In the genomic region with DNA sequence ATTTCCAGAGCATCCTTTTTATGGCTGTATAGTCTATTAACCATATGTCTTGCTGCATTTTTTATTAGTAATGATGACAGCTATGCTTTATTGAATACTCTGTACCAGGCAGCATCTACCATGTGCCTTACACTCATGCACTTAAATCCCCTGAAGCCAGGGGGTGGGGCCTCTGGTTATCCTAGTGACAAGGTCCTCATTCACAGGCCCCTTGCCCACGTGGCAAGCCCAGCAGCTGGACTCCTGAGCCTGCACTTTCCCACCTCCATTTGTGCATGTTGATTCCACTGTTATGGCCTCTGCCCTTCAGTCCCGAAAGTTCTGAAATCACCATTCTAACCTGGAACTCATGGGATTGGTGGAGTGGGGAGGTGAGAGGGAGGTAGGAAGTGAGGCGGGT, we compare ENCODE assay signal across 19 cellular contexts. TPM values are rescaled to one million over a fixed set of nuclear protein-coding genes. Genes with fewer than 3 reads are reported as not detected.
DNase-seq lines count a peak whose midpoint lies in the region; ATAC-seq, FAIRE-seq and TF ChIP-seq lines count a peak whose summit lies in the region.
"Had no signal": no experiment of that assay in that cellular context is flagged by ENCODE, and none has a peak within 500 bp of the region (broad histone marks: within the 10 kb centered on the region; RNA-seq: fewer than 3 reads in every experiment).

No MANE protein-coding gene starts in this region.

- H3K27me3 ChIP-seq in cardiac muscle cell (no peaks in the 10 kb centered on the region), heart left ventricle (no peaks in the 10 kb centered on the region), HepG2 (ENCODE audit: control insufficient read depth in 1 of 2, insufficient read depth in 2 of 2, low read length in 2 of 2) (no peaks in the 10 kb centered on the region)
- H3K27me3 ChIP-seq: BLaER1 treated with 17β-estradiol and CSF1 and Interleukin-3, amounts not matched to agents 10 nM and 100 nM had no signal

- TF ChIP-seq RAD21 in HepG2 (CRISPR knock-in tag; IDR thresholded peaks at IDR 0.05): no peak

- TF ChIP-seq CTCF in cardiac muscle cell (IDR thresholded peaks at IDR 0.05; ENCODE audit: low read depth, low read length) (no peak), heart left ventricle (IDR thresholded peaks at IDR 0.05) (no peak), HepG2 (CRISPR knock-in tag; IDR thresholded peaks at IDR 0.05) (no peak)

- H3K4me1 ChIP-seq in cardiac muscle cell (ENCODE audit: low read depth): peaks cover 28% of the 10 kb centered on the region
- peaks cover 0 to 3% (median 0%) of the 10 kb centered on the region in 12 donors for H3K4me1 ChIP-seq in heart left ventricle
- H3K4me1 ChIP-seq in HepG2 (ENCODE audit: insufficient read depth, low read length): peaks cover 8% of the 10 kb centered on the region
- H3K4me1 ChIP-seq: BLaER1 treated with 17β-estradiol and CSF1 and Interleukin-3, amounts not matched to agents 10 nM and 100 nM had no signal

- H3K36me3 Mint-ChIP-seq in central memory CD8-positive, alpha-beta T cell (ENCODE audit: insufficient read depth): peaks cover 37% of the 10 kb centered on the region
- peaks cover 31 to 89% (median 51%) of the 10 kb centered on the region in 3 donors for H3K36me3 Mint-ChIP-seq in naive thymus-derived CD8-positive, alpha-beta T cell

- no peak for TF ChIP-seq EP300 in HepG2 (IDR thresholded peaks at IDR 0.05; ENCODE audit: low read depth in 2 of 2, low read length in 2 of 2)
- TF ChIP-seq EP300 in HepG2 (CRISPR knock-in tag; IDR thresholded peaks at IDR 0.05; ENCODE audit: borderline replicate concordance): no peak

- no TSS peak for BruUV-seq in HepG2 (replicated peaks; lab: Mats Ljungman, UMichigan)

- H3K27ac Mint-ChIP-seq in central memory CD8-positive, alpha-beta T cell (ENCODE audit: low read depth): peak overlapping the region; percentile 61
- no peak overlapping the region for H3K27ac Mint-ChIP-seq in naive thymus-derived CD8-positive, alpha-beta T cell
- H3K27ac Mint-ChIP-seq: CD8-positive, alpha-beta T cell; HFFc6 had no signal

- H2AFZ ChIP-seq in HepG2 (ENCODE audit: low read length): no peak overlapping the region
- H2AFZ ChIP-seq: GM23248 had no signal

- H3K27ac ChIP-seq in cardiac muscle cell (peak overlapping the region; percentile 73), heart left ventricle (no peak overlapping the region), HepG2 (ENCODE audit: extremely low read length, insufficient read depth, low read length) (peak overlapping the region; percentile 28)
- H3K27ac ChIP-seq: BLaER1 treated with 17β-estradiol and CSF1 and Interleukin-3, amounts not matched to agents 10 nM and 100 nM; GM23248 had no signal

- peaks cover 8% of the 10 kb centered on the region for H3K9me3 Mint-ChIP-seq in central memory CD8-positive, alpha-beta T cell
- peaks cover 0 to 14% (median 5%) of the 10 kb centered on the region in 9 donors for H3K9me3 Mint-ChIP-seq in naive thymus-derived CD8-positive, alpha-beta T cell
- H3K9me3 Mint-ChIP-seq: HFFc6 had no signal

- WGBS in heart left ventricle, 4 donors: 76 to 92% (median 87%) methylated on average over 3 of the region's 3 CpGs
- 72% methylated on average over 3 of the region's 3 CpGs for WGBS in HepG2 (ENCODE audit: low lambda C conversion rate)

- ATAC-seq in heart left ventricle (no peak), HepG2 (peak; percentile 69), GM19328 (IDR thresholded peaks at IDR 0.05; ENCODE audit: unreplicated experiment) (no peak)
- no peak for ATAC-seq in central memory CD8-positive, alpha-beta T cell (replicated peaks; ENCODE audit: extremely low read depth, poor library complexity, severe bottlenecking)
- ATAC-seq in naive thymus-derived CD8-positive, alpha-beta T cell: no peak
- ATAC-seq: CD8-positive, alpha-beta T cell; GM12878; HCT116 had no signal

- no peak overlapping the region for H3K4me2 ChIP-seq in HepG2 (ENCODE audit: low read depth, low read length)
- H3K4me2 ChIP-seq: BLaER1 treated with 17β-estradiol and CSF1 and Interleukin-3, amounts not matched to agents 10 nM and 100 nM had no signal

- H3K4me3 ChIP-seq in cardiac muscle cell (no peak overlapping the region), heart left ventricle (no peak overlapping the region), HepG2 (replicated peaks in 1 of 3; ENCODE audit: insufficient read depth in 1 of 3, low read depth in 2 of 3, low read length in 3 of 3) (no peak overlapping the region)
- H3K4me3 ChIP-seq: BLaER1 treated with 17β-estradiol and CSF1 and Interleukin-3, amounts not matched to agents 10 nM and 100 nM; GM12878; GM23248 had no signal

- H3K4me3 Mint-ChIP-seq in central memory CD8-positive, alpha-beta T cell: no peak overlapping the region
- no peak overlapping the region for H3K4me3 Mint-ChIP-seq in naive thymus-derived CD8-positive, alpha-beta T cell
- H3K4me3 Mint-ChIP-seq: CD8-positive, alpha-beta T cell; HFFc6 had no signal

- no peaks in the 10 kb centered on the region for H3K4me1 Mint-ChIP-seq in central memory CD8-positive, alpha-beta T cell
- peaks cover 0 to 7% (median 3%) of the 10 kb centered on the region in 4 donors for H3K4me1 Mint-ChIP-seq in naive thymus-derived CD8-positive, alpha-beta T cell

- no peak overlapping the region for H3K9ac ChIP-seq in HepG2 (ENCODE audit: insufficient read depth, low read depth, low read length)
- H3K9ac ChIP-seq: BLaER1 treated with 17β-estradiol and CSF1 and Interleukin-3, amounts not matched to agents 10 nM and 100 nM; GM23248 had no signal

- TF ChIP-seq POLR2A in heart left ventricle (IDR thresholded peaks at IDR 0.05): no peak
- TF ChIP-seq POLR2A in HepG2 (IDR thresholded peaks at IDR 0.05; ENCODE audit: insufficient read depth in 1 of 2, low read depth in 2 of 2, low read length in 2 of 2): no peak

- FAIRE-seq in HepG2 (lab: Jason Lieb, UNC): no peak
- FAIRE-seq: GM12878 had no signal

- H3K79me2 ChIP-seq in HepG2 (ENCODE audit: insufficient read depth, low read length): no peaks in the 10 kb centered on the region

- POLR2A ChIA-PET in HepG2 (lab: Yijun Ruan, JAX): no interaction called here
- POLR2A ChIA-PET in naive thymus-derived CD8-positive, alpha-beta T cell (lab: Charles Lee): no interaction called here

- no peaks in the 10 kb centered on the region for H3K9me3 ChIP-seq in cardiac muscle cell (ENCODE audit: low read depth)
- peaks cover 0 to 9% (median 0%) of the 10 kb centered on the region in 12 donors for H3K9me3 ChIP-seq in heart left ventricle
- H3K9me3 ChIP-seq in HepG2 (ENCODE audit: low read length): no peaks in the 10 kb centered on the region

- peaks cover 7% of the 10 kb centered on the region for H3K36me3 ChIP-seq in cardiac muscle cell
- peaks cover 0 to 99% (median 91%) of the 10 kb centered on the region in 9 donors for H3K36me3 ChIP-seq in heart left ventricle
- peaks cover 22 to 76% of the 10 kb centered on the region in 2 experiments for H3K36me3 ChIP-seq in HepG2 (replicated peaks in 1 of 2; ENCODE audit: control insufficient read depth in 1 of 2, insufficient read depth in 2 of 2, low read length in 2 of 2)

- CTCF ChIA-PET in HepG2 (lab: Yijun Ruan, JAX; ENCODE audit: low intra/inter-chr PET ratio, low total read pairs): no interaction called here

- intact Hi-C loops in heart left ventricle (cut with DNase I) (no loop called here), HepG2 (cut with micrococcal nuclease; ENCODE audit: unreplicated experiment) (no loop called here)

- H3K27me3 Mint-ChIP-seq in central memory CD8-positive, alpha-beta T cell: no peaks in the 10 kb centered on the region
- H3K27me3 Mint-ChIP-seq in naive thymus-derived CD8-positive, alpha-beta T cell: no peaks in the 10 kb centered on the region

- in situ Hi-C loops in HepG2 (cut with HindIII; ENCODE audit: extremely low pct_ligation_motif_present, low pct_unique_long_range_greater_than_20kb): no loop called here

- DNase-seq in cardiac muscle cell (ENCODE audit: low read depth in 1 of 2, low spot score in 1 of 2): no peak
- DNase-seq in heart left ventricle: no peak
- no peak for DNase-seq in central memory CD8-positive, alpha-beta T cell (ENCODE audit: low spot score in 2 of 2)
- peak; percentile 37 for DNase-seq in HepG2 (ENCODE audit: low spot score)
- DNase-seq in naive thymus-derived CD8-positive, alpha-beta T cell: no peak
- DNase-seq in SK-N-DZ (ENCODE audit: low spot score): no peak
- DNase-seq: 8988T; Calu3; CD8-positive, alpha-beta T cell; DMS79 treated with DMSO at 0.1 percent for 48 hours; GM23248; H7; HFFc6 had no signal

- H4K20me1 ChIP-seq in HepG2 (ENCODE audit: insufficient read depth, low read length): no peaks in the 10 kb centered on the region

RNA-seq across cellular contexts. Expression of a gene that starts 22.3 kb away (rescaled TPM):
- total RNA-seq in cardiac muscle cell (8.1 and 8.7 TPM in 2 replicates), heart left ventricle (1 to 10 TPM; 2.3 to 4.1 (median 3.5) TPM), HepG2 (2016; rRNA removed; fragmentation: Illumina TruSeq; extraction: Trizol) (20.5 and 22.0 TPM in 2 replicates)
- polyA plus RNA-seq in cardiac muscle cell (6.4 and 9.4 TPM in 2 replicates), heart left ventricle (1 to 10 TPM; 2.4 to 6.4 TPM), HepG2 (2011; rRNA removed) (19.5 and 21.2 TPM in 2 replicates)
- 1.4 and 2.3 TPM in 2 replicates for total RNA-seq in HepG2 (2016; cell fraction: cytosol; rRNA removed; fragmentation: Illumina TruSeq; extraction: Trizol; ENCODE audit: low read depth)
- 20.8 and 23.2 TPM in 2 replicates for total RNA-seq in HepG2 (2016; cell fraction: insoluble cytoplasmic fraction; rRNA removed; fragmentation: Illumina TruSeq; extraction: Trizol)
- total RNA-seq in HepG2 (2016; cell fraction: membrane; rRNA removed; fragmentation: Illumina TruSeq; extraction: Trizol): 4.9 and 5.2 TPM in 2 replicates
- 19.7 and 20.2 TPM in 2 replicates for total RNA-seq in HepG2 (2016; cell fraction: nucleus; rRNA removed; fragmentation: Illumina TruSeq; extraction: Trizol)
- 10.3 and 11.2 TPM in 2 replicates for polyA plus RNA-seq in HepG2 (2011; cell fraction: cytosol; rRNA removed)
- polyA plus RNA-seq in HepG2 (2011; cell fraction: nucleus; rRNA removed): 59.7 and 75.5 TPM in 2 replicates
- 11.5 and 13.6 TPM in 2 replicates for polyA plus RNA-seq in HepG2 (2012)
- 0.74 and 1.3 TPM in 2 replicates for polyA plus RNA-seq in HepG2 (2016; cell fraction: cytosol; fragmentation: Illumina TruSeq; extraction: Trizol; ENCODE audit: low read depth)
- polyA plus RNA-seq in HepG2 (2016; cell fraction: insoluble cytoplasmic fraction; fragmentation: Illumina TruSeq; extraction: Trizol; ENCODE audit: low read depth): 17.2 and 18.6 TPM in 2 replicates
- polyA plus RNA-seq in HepG2 (2016; cell fraction: membrane; fragmentation: Illumina TruSeq; extraction: Trizol; ENCODE audit: low read depth): 2.2 and 2.4 TPM in 2 replicates
- 28.1 and 28.5 TPM in 2 replicates for polyA plus RNA-seq in HepG2 (2016; cell fraction: nucleus; fragmentation: Illumina TruSeq; extraction: Trizol; ENCODE audit: insufficient read depth, low read depth)
- 14.3 and 18.0 TPM in 2 replicates for polyA minus RNA-seq in HepG2 (2011; rRNA and poly(A)+ RNA removed; ENCODE audit: low replicate concordance)
- 6.7 and 7.3 TPM in 2 replicates for polyA minus RNA-seq in HepG2 (2011; cell fraction: cytosol; rRNA and poly(A)+ RNA removed)
- polyA minus RNA-seq in HepG2 (2011; cell fraction: nucleus; rRNA and poly(A)+ RNA removed): 25.9 and 33.6 TPM in 2 replicates
- 10 to 100 TPM; 20.7 to 21.8 TPM for total RNA-seq in naive thymus-derived CD8-positive, alpha-beta T cell
- 10 to 100 TPM in 2 of 3 donors, 1 to 10 TPM in 1; 8.8 to 10.3 (median 10.2) TPM for polyA plus RNA-seq in naive thymus-derived CD8-positive, alpha-beta T cell
- 25.8 and 28.5 TPM in 2 replicates for polyA plus RNA-seq in SK-N-DZ (2014; cell fraction: cytosol; rRNA removed)
- polyA plus RNA-seq in SK-N-DZ (2014; cell fraction: nucleus; rRNA removed): 55.5 and 69.2 TPM in 2 replicates

RNA-seq across cellular contexts. Expression of a gene that starts 35.0 kb away (rescaled TPM):
- total RNA-seq in cardiac muscle cell (0.07 and 0.15 TPM in 2 replicates), heart left ventricle (10 to 100 TPM in 1 of 9 donors, 1 to 10 TPM in 8; 3.4 to 11.8 (median 6.9) TPM), HepG2 (2016; rRNA removed; fragmentation: Illumina TruSeq; extraction: Trizol) (0.02 TPM in 1 of 2 replicates, not detected in the other)
- polyA plus RNA-seq in cardiac muscle cell (0.10 TPM in 1 of 2 replicates, not detected in the other), heart left ventricle (10 to 100 TPM in 1 of 2 donors, 1 to 10 TPM in 1; 1.9 to 12.2 TPM), HepG2 (2011; rRNA removed) (0.09 and 0.11 TPM in 2 replicates)
- not detected in 2 replicates for total RNA-seq in HepG2 (2016; cell fraction: cytosol; rRNA removed; fragmentation: Illumina TruSeq; extraction: Trizol; ENCODE audit: low read depth)
- 0.04 TPM in 1 of 2 replicates, not detected in the other for total RNA-seq in HepG2 (2016; cell fraction: insoluble cytoplasmic fraction; rRNA removed; fragmentation: Illumina TruSeq; extraction: Trizol)
- 0.03 TPM in 1 of 2 replicates, not detected in the other for total RNA-seq in HepG2 (2016; cell fraction: membrane; rRNA removed; fragmentation: Illumina TruSeq; extraction: Trizol)
- total RNA-seq in HepG2 (2016; cell fraction: nucleus; rRNA removed; fragmentation: Illumina TruSeq; extraction: Trizol): not detected in 2 replicates
- 0.05 and 0.08 TPM in 2 replicates for polyA plus RNA-seq in HepG2 (2011; cell fraction: cytosol; rRNA removed)
- polyA plus RNA-seq in HepG2 (2011; cell fraction: nucleus; rRNA removed): 0.06 and 0.07 TPM in 2 replicates
- polyA plus RNA-seq in HepG2 (2012): 0.05 and 0.11 TPM in 2 replicates
- not detected in 2 replicates for polyA plus RNA-seq in HepG2 (2016; cell fraction: cytosol; fragmentation: Illumina TruSeq; extraction: Trizol; ENCODE audit: low read depth)
- polyA plus RNA-seq in HepG2 (2016; cell fraction: insoluble cytoplasmic fraction; fragmentation: Illumina TruSeq; extraction: Trizol; ENCODE audit: low read depth): not detected in 2 replicates
- polyA plus RNA-seq in HepG2 (2016; cell fraction: membrane; fragmentation: Illumina TruSeq; extraction: Trizol; ENCODE audit: low read depth): not detected in 2 replicates
- not detected in 2 replicates for polyA plus RNA-seq in HepG2 (2016; cell fraction: nucleus; fragmentation: Illumina TruSeq; extraction: Trizol; ENCODE audit: insufficient read depth, low read depth)
- 0.12 and 0.21 TPM in 2 replicates for polyA minus RNA-seq in HepG2 (2011; rRNA and poly(A)+ RNA removed; ENCODE audit: low replicate concordance)
- polyA minus RNA-seq in HepG2 (2011; cell fraction: cytosol; rRNA and poly(A)+ RNA removed): not detected in 2 replicates
- 0.13 TPM in 1 of 2 replicates, not detected in the other for polyA minus RNA-seq in HepG2 (2011; cell fraction: nucleus; rRNA and poly(A)+ RNA removed)
- total RNA-seq in naive thymus-derived CD8-positive, alpha-beta T cell: 10 to 100 TPM; 31.4 to 33.6 TPM
- polyA plus RNA-seq in naive thymus-derived CD8-positive, alpha-beta T cell: 10 to 100 TPM in 2 of 3 donors, 1 to 10 TPM in 1; 9.7 to 15.6 (median 13.4) TPM
- 3.1 and 3.8 TPM in 2 replicates for polyA plus RNA-seq in SK-N-DZ (2014; cell fraction: cytosol; rRNA removed)
- 3.1 and 6.3 TPM in 2 replicates for polyA plus RNA-seq in SK-N-DZ (2014; cell fraction: nucleus; rRNA removed)
- total RNA-seq: Calu3, GM23248, HFFc6 had no signal
- polyA plus RNA-seq: AG04450, GM23248 had no signal

RNA-seq across cellular contexts. Expression of a gene that starts 46.3 kb away (rescaled TPM):
- total RNA-seq in cardiac muscle cell: not detected in 2 replicates
- not detected in 2 replicates for polyA plus RNA-seq in cardiac muscle cell
- total RNA-seq in heart left ventricle: not detected
- not detected for polyA plus RNA-seq in heart left ventricle
- not detected in 2 replicates for total RNA-seq in HepG2 (2016; rRNA removed; fragmentation: Illumina TruSeq; extraction: Trizol)
- total RNA-seq in HepG2 (2016; cell fraction: cytosol; rRNA removed; fragmentation: Illumina TruSeq; extraction: Trizol; ENCODE audit: low read depth): not detected in 2 replicates
- not detected in 2 replicates for total RNA-seq in HepG2 (2016; cell fraction: insoluble cytoplasmic fraction; rRNA removed; fragmentation: Illumina TruSeq; extraction: Trizol)
- not detected in 2 replicates for total RNA-seq in HepG2 (2016; cell fraction: membrane; rRNA removed; fragmentation: Illumina TruSeq; extraction: Trizol)
- not detected in 2 replicates for total RNA-seq in HepG2 (2016; cell fraction: nucleus; rRNA removed; fragmentation: Illumina TruSeq; extraction: Trizol)
- polyA plus RNA-seq in HepG2 (2011; rRNA removed): not detected in 2 replicates
- not detected in 2 replicates for polyA plus RNA-seq in HepG2 (2011; cell fraction: cytosol; rRNA removed)
- polyA plus RNA-seq in HepG2 (2011; cell fraction: nucleus; rRNA removed): not detected in 2 replicates
- not detected in 2 replicates for polyA plus RNA-seq in HepG2 (2012)
- not detected in 2 replicates for polyA plus RNA-seq in HepG2 (2016; cell fraction: cytosol; fragmentation: Illumina TruSeq; extraction: Trizol; ENCODE audit: low read depth)
- not detected in 2 replicates for polyA plus RNA-seq in HepG2 (2016; cell fraction: insoluble cytoplasmic fraction; fragmentation: Illumina TruSeq; extraction: Trizol; ENCODE audit: low read depth)
- not detected in 2 replicates for polyA plus RNA-seq in HepG2 (2016; cell fraction: membrane; fragmentation: Illumina TruSeq; extraction: Trizol; ENCODE audit: low read depth)
- not detected in 2 replicates for polyA plus RNA-seq in HepG2 (2016; cell fraction: nucleus; fragmentation: Illumina TruSeq; extraction: Trizol; ENCODE audit: insufficient read depth, low read depth)
- polyA minus RNA-seq in HepG2 (2011; rRNA and poly(A)+ RNA removed; ENCODE audit: low replicate concordance): not detected in 2 replicates
- polyA minus RNA-seq in HepG2 (2011; cell fraction: cytosol; rRNA and poly(A)+ RNA removed): not detected in 2 replicates
- polyA minus RNA-seq in HepG2 (2011; cell fraction: nucleus; rRNA and poly(A)+ RNA removed): not detected in 2 replicates
- total RNA-seq in naive thymus-derived CD8-positive, alpha-beta T cell: not detected
- not detected for polyA plus RNA-seq in naive thymus-derived CD8-positive, alpha-beta T cell
- polyA plus RNA-seq in SK-N-DZ (2014; cell fraction: cytosol; rRNA removed): not detected in 2 replicates
- polyA plus RNA-seq in SK-N-DZ (2014; cell fraction: nucleus; rRNA removed): not detected in 2 replicates
- total RNA-seq: A673, Calu3, GM12878, GM23248, H7, HFFc6 had no signal
- polyA plus RNA-seq: AG04450, GM12878, GM23248 had no signal

Comparison
In these comparisons a context has a peak if more than half of its experiments do, and no peak if none do; other contexts are left out.
1. H3K27ac ChIP-seq: peak in cardiac muscle cell (single experiment) and HepG2 (single experiment); none in heart left ventricle (0 of 12).